ENCODE assay signal across 30 cellular contexts in the genomic region with DNA sequence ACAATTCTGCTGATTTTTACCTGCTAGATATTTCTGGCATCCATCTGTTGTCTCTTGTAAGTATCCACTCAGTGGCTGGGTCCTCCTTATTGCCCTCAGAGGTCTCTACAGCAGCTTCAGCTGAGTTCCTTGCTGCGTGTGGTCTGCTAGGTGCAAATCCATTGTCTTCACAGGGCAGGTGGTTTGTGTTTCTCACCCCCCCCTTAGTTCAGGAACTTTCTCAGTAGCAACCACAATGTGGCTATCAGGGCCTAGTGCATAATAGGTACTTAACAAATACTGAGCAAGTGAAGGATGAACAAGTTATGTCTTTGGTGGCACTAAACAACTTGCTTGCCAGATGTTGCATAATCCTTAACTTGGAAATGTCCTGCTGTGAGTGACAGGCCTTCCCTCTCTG.
"Had no signal": no experiment of that assay in that cellular context is flagged by ENCODE, and none has a peak within 500 bp of the region (broad histone marks: within the 10 kb centered on the region; RNA-seq: fewer than 3 reads in every experiment).

No MANE protein-coding gene starts in this region.

- H3K9me3 Mint-ChIP-seq: activated CD4-positive, alpha-beta memory T cell treated with anti-CD3 and anti-CD28 coated beads, Interleukin-2, amount 10 ng/mL, durations not matched to agents 7 days and 5 days; activated naive CD4-positive, alpha-beta T cell treated with anti-CD3 and anti-CD28 coated beads, Interleukin-2, amount 10 ng/mL, durations not matched to agents 7 days and 5 days; activated naive CD8-positive, alpha-beta T cell treated with anti-CD3 and anti-CD28 coated beads, Interleukin-2, amount 50 U/mL, for 24 hours; brain had no signal

- H3K4me3 ChIP-seq: SJCRH30, SK-N-MC had no signal

- H3K36me3 ChIP-seq: SJCRH30, WERI-Rb-1 had no signal

- H3K36me3 Mint-ChIP-seq: activated CD8-positive, alpha-beta memory T cell treated with anti-CD3 and anti-CD28 coated beads, Interleukin-2, amount 10 ng/mL, durations not matched to agents 7 days and 5 days; activated naive CD4-positive, alpha-beta T cell treated with anti-CD3 and anti-CD28 coated beads, Interleukin-2, amount 10 ng/mL, durations not matched to agents 7 days and 5 days; activated naive CD8-positive, alpha-beta T cell; brain had no signal

- H3K27ac Mint-ChIP-seq: activated CD4-positive, alpha-beta memory T cell treated with anti-CD3 and anti-CD28 coated beads, Interleukin-2, amount 10 ng/mL, durations not matched to agents 7 days and 5 days; activated CD8-positive, alpha-beta memory T cell treated with anti-CD3 and anti-CD28 coated beads, Interleukin-2, amount 10 ng/mL, durations not matched to agents 7 days and 5 days; activated naive CD4-positive, alpha-beta T cell treated with anti-CD3 and anti-CD28 coated beads, Interleukin-2, amount 10 ng/mL, durations not matched to agents 7 days and 5 days; activated naive CD8-positive, alpha-beta T cell; activated naive CD8-positive, alpha-beta T cell treated with anti-CD3 and anti-CD28 coated beads, Interleukin-2, amount 50 U/mL, for 24 hours had no signal

- H3K4me1 Mint-ChIP-seq: activated CD4-positive, alpha-beta memory T cell treated with anti-CD3 and anti-CD28 coated beads, Interleukin-2, amount 10 ng/mL, durations not matched to agents 7 days and 5 days; activated CD8-positive, alpha-beta memory T cell treated with anti-CD3 and anti-CD28 coated beads, Interleukin-2, amount 10 ng/mL, durations not matched to agents 7 days and 5 days; activated naive CD4-positive, alpha-beta T cell treated with anti-CD3 and anti-CD28 coated beads, Interleukin-2, amount 10 ng/mL, durations not matched to agents 7 days and 5 days; activated naive CD8-positive, alpha-beta T cell treated with anti-CD3 and anti-CD28 coated beads, Interleukin-2, amount 50 U/mL, for 24 hours had no signal

- H3K4me3 Mint-ChIP-seq: activated CD4-positive, alpha-beta memory T cell treated with anti-CD3 and anti-CD28 coated beads, Interleukin-2, amount 10 ng/mL, durations not matched to agents 7 days and 5 days; activated CD8-positive, alpha-beta memory T cell treated with anti-CD3 and anti-CD28 coated beads, Interleukin-2, amount 10 ng/mL, durations not matched to agents 7 days and 5 days; activated naive CD4-positive, alpha-beta T cell treated with anti-CD3 and anti-CD28 coated beads, Interleukin-2, amount 10 ng/mL, durations not matched to agents 7 days and 5 days; activated naive CD8-positive, alpha-beta T cell; activated naive CD8-positive, alpha-beta T cell treated with anti-CD3 and anti-CD28 coated beads, Interleukin-2, amount 50 U/mL, for 24 hours; brain had no signal

- ATAC-seq: activated CD8-positive, alpha-beta memory T cell treated with anti-CD3 and anti-CD28 coated beads, Interleukin-2, amount 10 ng/mL, durations not matched to agents 7 days and 5 days; activated naive CD8-positive, alpha-beta T cell treated with anti-CD3 and anti-CD28 coated beads, Interleukin-2, amount 50 U/mL, for 24 hours had no signal

- H3K9me3 ChIP-seq: SJCRH30 had no signal

- H3K27ac ChIP-seq: SK-N-MC, WERI-Rb-1 had no signal

- H3K27me3 ChIP-seq: SJCRH30 had no signal

- DNase-seq: activated CD4-positive, alpha-beta memory T cell treated with anti-CD3 and anti-CD28 coated beads, Interleukin-2, amount 10 ng/mL, durations not matched to agents 7 days and 5 days; activated CD4-positive, alpha-beta T cell treated with anti-CD3 and anti-CD28 coated beads for 1 hour; activated CD4-positive, alpha-beta T cell treated with anti-CD3 and anti-CD28 coated beads for 48 hours; activated CD4-positive, CD25-positive, alpha-beta regulatory T cell; activated CD8-positive, alpha-beta memory T cell treated with anti-CD3 and anti-CD28 coated beads for 24 hours; activated CD8-positive, alpha-beta memory T cell treated with anti-CD3 and anti-CD28 coated beads, Interleukin-2, amount 10 ng/mL, durations not matched to agents 7 days and 5 days; activated CD8-positive, alpha-beta memory T cell treated with anti-CD3 and anti-CD28 coated beads, Interleukin-2, amount 50 U/mL, for 48 hours; activated effector memory CD4-positive, alpha-beta T cell treated with Interleukin-2 at 50 U/mL for 16 hours; activated naive CD4-positive, alpha-beta T cell treated with anti-CD3 and anti-CD28 coated beads, Interleukin-2, amount 10 ng/mL, durations not matched to agents 7 days and 5 days; activated naive CD8-positive, alpha-beta T cell treated with anti-CD3 and anti-CD28 coated beads, Interleukin-2, amount 50 U/mL, for 24 hours; activated T-cell treated with anti-CD3 and anti-CD28 coated beads, Interleukin-2, amount 50 U/mL, for 48 hours; anterior cingulate cortex; caudate nucleus; cerebellar nuclear complex; NCI-H1105; NCI-H1417 treated with DMSO at 0.1 percent for 48 hours; NCI-H187 treated with DMSO at 0.1 percent for 48 hours; NCI-H2081; NCI-H2227 treated with DMSO at 0.1 percent for 48 hours; NCI-H446; NCI-H510A treated with DMSO at 0.1 percent for 48 hours; NCI-H748 treated with DMSO at 0.1 percent for 48 hours; OCI-M1; SHP77; SJCRH30; T1000; WERI-Rb-1 had no signal
